Comparison of ENCODE assay signal across 25 cellular contexts in genomic region chr17:1217030-1217429, GRCh38. TPM values are rescaled to one million over a fixed set of nuclear protein-coding genes. Genes with fewer than 3 reads are reported as not detected.
A peak's percentile ranks its signal among the peaks of the same experiment; 100 is the strongest.
DNase-seq lines count a peak whose midpoint lies in the region; TF ChIP-seq lines count a peak whose summit lies in the region.
"Had no signal": no experiment of that assay in that cellular context is flagged by ENCODE, and none has a peak within 500 bp of the region (broad histone marks: within the 10 kb centered on the region; RNA-seq: fewer than 3 reads in every experiment).

No MANE protein-coding gene starts in this region.

- H2AFZ ChIP-seq in OCI-LY7 (ENCODE audit: low read length), result peak overlapping the region; percentile 14; the same call in 1 of the 2 replicates
- H2AFZ ChIP-seq: GM23248 had no signal

- H3K4me1 ChIP-seq in OCI-LY7 (ENCODE audit: insufficient read depth, low read length, poor library complexity, severe bottlenecking), result peaks cover 95% of the 10 kb centered on the region
- H3K4me1 ChIP-seq: SJSA1 had no signal

- POLR2A ChIA-PET in OCI-LY7 (lab: Charles Lee), result interaction anchor here (0.9 to 4.2 kb wide), 5 partner anchors 11 to 36 kb away, joined by 5 to 36 read pairs (median 10); no protein-coding TSS in a partner anchor

- no peaks in the 10 kb centered on the region for H3K9me2 ChIP-seq in OCI-LY7 (ENCODE audit: insufficient read depth, low read length)

- H4K20me1 ChIP-seq in OCI-LY7 (ENCODE audit: insufficient read depth, low read length), result 0 out of 2 replicates have a peak, but pooled peaks cover 3% of the 10 kb centered on the region

- peak overlapping the region; percentile 54 for H3K4me3 ChIP-seq in OCI-LY7 (ENCODE audit: low read depth, low read length, poor library complexity, severe bottlenecking)
- H3K4me3 ChIP-seq: GM23248, Peyer's patch, SJSA1 had no signal

- no TSS peak for BruUV-seq in OCI-LY7 (replicated peaks; lab: Mats Ljungman, UMichigan)

- peak overlapping the region; percentile 82 for H3K4me2 ChIP-seq in OCI-LY7 (ENCODE audit: low read length)

- CTCF ChIA-PET in OCI-LY7 (lab: Charles Lee; ENCODE audit: unreplicated experiment), result interaction anchor here (0.5 to 1.4 kb wide), 5 partner anchors 11 to 95 kb away, joined by 3 to 6 read pairs (median 3); no protein-coding TSS in a partner anchor

- TF ChIP-seq CTCF in OCI-LY7 (conservative IDR thresholded peaks at IDR 0.05; ENCODE audit: low read length), result no peak

- H3K36me3 ChIP-seq in OCI-LY7 (ENCODE audit: insufficient read depth, low read length), result peaks cover 31% of the 10 kb centered on the region
- H3K36me3 ChIP-seq: Peyer's patch, SJSA1 had no signal

- peak; percentile 54 for DNase-seq in NCI-H82 (lab: John Stamatoyannopoulos, UW)
- no peak for DNase-seq in NCI-H82 treated with DMSO at 0.1 percent for 48 hours (lab: John Stamatoyannopoulos, UW; ENCODE audit: unreplicated experiment)
- DNase-seq in OCI-LY7 (ENCODE audit: low spot score), result peak; percentile 35
- DNase-seq in left kidney (ENCODE audit: low read depth, low spot score), result peak; percentile 46
- DNase-seq in head of caudate nucleus, result no peak
- no peak for DNase-seq in kidney tubule cell (ENCODE audit: low spot score)
- no peak for DNase-seq in NAMALWA (ENCODE audit: low spot score)
- no peak for DNase-seq in midbrain (lab: John Stamatoyannopoulos, UW)
- DNase-seq: 8988T; DMS53; EL; GF-D8; GM23248; H9; HFFc6; KG1; NCI-H1105; NCI-H146; NCI-H2029; NCI-H446; NK-92 treated with Interleukin-12 subunit alpha and Interleukin-12 subunit beta, amount 100 ng/mL, for 24 hours; Peyer's patch had no signal

- peaks cover 91% of the 10 kb centered on the region for H3K79me2 ChIP-seq in OCI-LY7 (ENCODE audit: insufficient read depth, low read depth, low read length)

- intact Hi-C loops in OCI-LY7 (cut with micrococcal nuclease; ENCODE audit: unreplicated experiment) (no loop called here), head of caudate nucleus (cut with DNase I) (no loop called here)

- no peaks in the 10 kb centered on the region for H3K9me3 ChIP-seq in OCI-LY7 (ENCODE audit: low read length)
- H3K9me3 ChIP-seq: Peyer's patch, SJSA1 had no signal

- H3K27ac ChIP-seq in OCI-LY7 (ENCODE audit: low read depth, low read length, poor library complexity, severe bottlenecking), result peak overlapping the region; percentile 96
- H3K27ac ChIP-seq: GM23248, SJSA1 had no signal

RNA-seq across cellular contexts. Expression of gene ABR, which starts 37.2 kb away (rescaled TPM):
- 153 and 164 TPM in 2 replicates for total RNA-seq in OCI-LY7 (2014; rRNA removed; shearing (Covaris generic))
- 181 and 199 TPM in 2 replicates for total RNA-seq in OCI-LY7 (2022)

RNA-seq across cellular contexts. Expression of gene BHLHA9, which starts 53.2 kb away (rescaled TPM):
- not detected in 2 replicates for total RNA-seq in OCI-LY7 (2014; rRNA removed; shearing (Covaris generic))
- not detected in 2 replicates for total RNA-seq in OCI-LY7 (2022)
- total RNA-seq: GM23248; H9; HFFc6; HT1080; Peyer's patch; SJSA1; T-helper 1 cell treated with Interleukin-12 subunit alpha and Interleukin-12 subunit beta and Interleukin-4 antibody, amounts not matched to agents 30 ng/mL and 1 ng/mL, for 36 hours had no signal

Comparison
In these comparisons a context has a peak if more than half of its experiments do, and no peak if none do; other contexts are left out.
1. DNase-seq: peak in NCI-H82 (single experiment), OCI-LY7 (single experiment) and left kidney (single experiment); none in NCI-H82 treated with DMSO at 0.1 percent for 48 hours (single experiment), head of caudate nucleus (0 of 42), kidney tubule cell (single experiment), NAMALWA (single experiment) and midbrain (single experiment).